ENCODE assay signal across 22 cellular contexts in the genomic region with DNA sequence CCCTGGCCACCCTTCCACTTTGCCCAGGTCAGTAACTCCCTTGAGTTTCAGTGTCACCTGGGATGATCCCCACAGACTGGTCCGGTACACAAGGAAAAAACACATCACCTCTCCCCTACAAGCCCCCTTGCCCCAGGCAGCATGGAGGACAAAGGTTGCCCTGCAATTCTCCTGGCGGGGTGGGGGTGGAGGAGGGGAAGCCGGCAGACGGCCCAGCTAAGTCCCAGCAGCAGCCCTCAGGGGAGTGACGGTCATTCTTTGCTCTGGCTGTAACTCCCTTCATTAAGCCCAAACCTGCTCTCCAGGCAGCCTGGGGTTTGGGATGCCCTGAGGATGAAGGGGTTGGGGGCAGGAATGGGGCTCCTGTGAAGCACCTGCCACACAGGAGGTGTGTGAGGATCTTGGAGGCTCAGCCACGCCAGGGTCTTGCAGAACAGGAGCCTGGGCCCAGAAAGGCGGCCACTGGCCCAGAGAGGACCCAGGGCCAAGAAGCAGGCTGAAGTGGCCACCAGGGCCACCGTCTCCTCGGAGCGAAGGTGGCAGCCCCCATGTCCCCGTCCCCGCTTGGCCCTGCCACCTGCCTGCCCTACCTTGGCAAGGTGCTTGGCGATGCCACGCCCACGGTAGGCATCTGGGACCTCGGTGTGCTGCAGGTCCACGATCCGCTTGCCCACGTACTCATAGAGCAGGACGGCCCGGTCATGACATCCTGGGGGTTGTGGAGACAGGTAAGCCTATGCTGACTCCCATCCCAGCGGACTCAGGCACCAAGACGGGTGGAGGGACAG.
"Had no signal": no experiment of that assay in that cellular context is flagged by ENCODE, and none has a peak within 500 bp of the region (broad histone marks: within the 10 kb centered on the region; RNA-seq: fewer than 3 reads in every experiment).

No MANE protein-coding gene starts in this region.

- H3K4me2 ChIP-seq: neural progenitor cell had no signal

- H3K9ac ChIP-seq: neural progenitor cell had no signal

- ATAC-seq: activated CD8-positive, alpha-beta memory T cell treated with anti-CD3 and anti-CD28 coated beads, Interleukin-2, amount 10 ng/mL, durations not matched to agents 7 days and 5 days; activated CD8-positive, alpha-beta T cell treated with anti-CD3 and anti-CD28 coated beads for 36 hours; naive thymus-derived CD8-positive, alpha-beta T cell; stimulated activated naive CD8-positive, alpha-beta T cell treated with anti-CD3 and anti-CD28 coated beads, Interleukin-15, Interleukin-2, amounts not matched to agents 100 U/mL and 50 U/mL, for 24 hours had no signal

- H3K9me3 ChIP-seq: tibial artery had no signal

- H3K9me3 Mint-ChIP-seq: activated CD4-positive, alpha-beta T cell treated with anti-CD3 and anti-CD28 coated beads, Interleukin-2, amount 10 ng/mL, durations not matched to agents 7 days and 5 days; activated CD8-positive, alpha-beta T cell treated with anti-CD3 and anti-CD28 coated beads for 36 hours; activated naive CD4-positive, alpha-beta T cell treated with anti-CD3 and anti-CD28 coated beads, Interleukin-2, amount 10 ng/mL, durations not matched to agents 7 days and 5 days; naive thymus-derived CD8-positive, alpha-beta T cell; neural progenitor cell had no signal

- H3K4me1 Mint-ChIP-seq: activated CD8-positive, alpha-beta memory T cell treated with anti-CD3 and anti-CD28 coated beads, Interleukin-2, amount 10 ng/mL, durations not matched to agents 7 days and 5 days had no signal

- H2AFZ ChIP-seq: neural progenitor cell had no signal

- H3K27ac Mint-ChIP-seq: activated CD4-positive, alpha-beta T cell treated with anti-CD3 and anti-CD28 coated beads, Interleukin-2, amount 10 ng/mL, durations not matched to agents 7 days and 5 days; activated CD8-positive, alpha-beta memory T cell treated with anti-CD3 and anti-CD28 coated beads, Interleukin-2, amount 10 ng/mL, durations not matched to agents 7 days and 5 days; activated CD8-positive, alpha-beta T cell treated with anti-CD3 and anti-CD28 coated beads for 36 hours; activated naive CD4-positive, alpha-beta T cell treated with anti-CD3 and anti-CD28 coated beads, Interleukin-2, amount 10 ng/mL, durations not matched to agents 7 days and 5 days; neural progenitor cell; progenitor cell of endocrine pancreas had no signal

- H3K27ac ChIP-seq: neural progenitor cell, tibial artery, WERI-Rb-1 had no signal

- H3K36me3 Mint-ChIP-seq: activated CD8-positive, alpha-beta memory T cell treated with anti-CD3 and anti-CD28 coated beads, Interleukin-2, amount 10 ng/mL, durations not matched to agents 7 days and 5 days; activated naive CD4-positive, alpha-beta T cell treated with anti-CD3 and anti-CD28 coated beads, Interleukin-2, amount 10 ng/mL, durations not matched to agents 7 days and 5 days; naive thymus-derived CD8-positive, alpha-beta T cell; neural progenitor cell had no signal

- H3K27me3 Mint-ChIP-seq: activated CD4-positive, alpha-beta T cell treated with anti-CD3 and anti-CD28 coated beads, Interleukin-2, amount 10 ng/mL, durations not matched to agents 7 days and 5 days; activated CD8-positive, alpha-beta memory T cell treated with anti-CD3 and anti-CD28 coated beads, Interleukin-2, amount 10 ng/mL, durations not matched to agents 7 days and 5 days; activated CD8-positive, alpha-beta T cell treated with anti-CD3 and anti-CD28 coated beads for 36 hours; activated naive CD4-positive, alpha-beta T cell treated with anti-CD3 and anti-CD28 coated beads, Interleukin-2, amount 10 ng/mL, durations not matched to agents 7 days and 5 days; naive thymus-derived CD8-positive, alpha-beta T cell; progenitor cell of endocrine pancreas had no signal

- H3K27me3 ChIP-seq: neural progenitor cell, tibial artery had no signal

- H3K36me3 ChIP-seq: neural progenitor cell, WERI-Rb-1 had no signal

- H3K4me3 Mint-ChIP-seq: activated CD4-positive, alpha-beta T cell treated with anti-CD3 and anti-CD28 coated beads, Interleukin-2, amount 10 ng/mL, durations not matched to agents 7 days and 5 days; activated CD8-positive, alpha-beta memory T cell treated with anti-CD3 and anti-CD28 coated beads, Interleukin-2, amount 10 ng/mL, durations not matched to agents 7 days and 5 days; activated CD8-positive, alpha-beta T cell treated with anti-CD3 and anti-CD28 coated beads for 36 hours; activated naive CD4-positive, alpha-beta T cell treated with anti-CD3 and anti-CD28 coated beads, Interleukin-2, amount 10 ng/mL, durations not matched to agents 7 days and 5 days; naive thymus-derived CD8-positive, alpha-beta T cell; neural progenitor cell had no signal

- H3K4me3 ChIP-seq: lung, neural progenitor cell, tibial artery had no signal

- DNase-seq: activated CD4-positive, alpha-beta T cell treated with anti-CD3 and anti-CD28 coated beads, Interleukin-2, amount 10 ng/mL, durations not matched to agents 7 days and 5 days; activated CD4-positive, CD25-positive, alpha-beta regulatory T cell treated with anti-CD3 and anti-CD28 coated beads, Interleukin-2, amount 50 U/mL, for 72 hours; activated CD8-positive, alpha-beta memory T cell treated with anti-CD3 and anti-CD28 coated beads, Interleukin-2, amount 10 ng/mL, durations not matched to agents 7 days and 5 days; activated CD8-positive, alpha-beta T cell treated with anti-CD3 and anti-CD28 coated beads for 36 hours; activated effector memory CD4-positive, alpha-beta T cell treated with anti-CD3 and anti-CD28 coated beads, Interleukin-2, amount 50 U/mL, for 16 hours; activated naive CD4-positive, alpha-beta T cell treated with anti-CD3 and anti-CD28 coated beads, Interleukin-2, amount 10 ng/mL, durations not matched to agents 7 days and 5 days; activated T-cell treated with anti-CD3 and anti-CD28 coated beads for 4 hours; amygdala; cerebellar nuclear complex; cortex of kidney; foreskin fibroblast; hypothalamus; naive thymus-derived CD8-positive, alpha-beta T cell; stimulated activated CD4-positive, alpha-beta T cell treated with anti-CD3 and anti-CD28 coated beads, Interleukin-12 subunit alpha, Interleukin-12 subunit beta, amount 100 ng/mL, for 4 hours; stimulated activated CD4-positive, alpha-beta T cell treated with anti-CD3 and anti-CD28 coated beads, Interleukin-4, amount 100 ng/mL, for 4 hours; stimulated activated naive CD8-positive, alpha-beta T cell treated with anti-CD3 and anti-CD28 coated beads, Interleukin-15, Interleukin-2, amounts not matched to agents 100 U/mL and 50 U/mL, for 24 hours; T-helper 1 cell; tibial artery; WERI-Rb-1 had no signal
